9 cellular contexts compared by ENCODE assay signal in the genomic region with DNA sequence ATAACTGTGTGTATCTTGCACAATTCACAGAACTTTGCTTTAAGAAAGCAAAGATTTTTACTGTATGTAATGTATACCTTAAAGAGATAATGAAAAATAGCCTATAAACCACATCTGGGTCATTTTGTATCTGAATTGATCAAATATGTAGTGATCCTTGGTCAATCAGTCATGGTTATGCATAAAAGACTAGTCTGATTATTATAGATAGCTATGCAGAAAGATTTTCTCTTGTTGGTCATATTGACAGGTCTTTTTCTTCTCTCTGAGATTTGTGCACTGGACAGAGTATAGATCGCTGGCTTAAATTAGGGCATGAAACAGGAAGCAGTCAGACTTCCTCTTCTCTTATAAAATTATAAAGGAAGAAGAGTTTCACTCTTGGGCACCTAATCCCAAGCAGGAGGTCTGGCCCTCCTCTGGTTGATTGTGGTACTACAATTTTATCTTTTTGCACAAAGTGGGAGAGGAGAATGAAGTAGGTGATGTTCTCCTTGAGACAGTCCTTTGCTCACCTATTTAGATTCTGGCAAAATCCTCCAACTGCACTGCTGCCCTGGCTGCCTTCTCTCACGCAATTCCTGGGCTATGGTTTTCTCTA.
DNase-seq lines count a peak whose midpoint lies in the region; ATAC-seq and TF ChIP-seq lines count a peak whose summit lies in the region.
"Had no signal": no experiment of that assay in that cellular context is flagged by ENCODE, and none has a peak within 500 bp of the region (broad histone marks: within the 10 kb centered on the region; RNA-seq: fewer than 3 reads in every experiment).

No MANE protein-coding gene starts in this region.

- no peak overlapping the region for H3K4me3 Mint-ChIP-seq in activated T-helper 1 cell treated with anti-CD3 and anti-CD28 coated beads, Interleukin-12 subunit alpha, Interleukin-12 subunit beta, Interleukin-2, Interleukin-4 antibody, amounts not matched to agents 30 ng/mL and 10 ng/mL and 1 ng/mL, durations not matched to agents 14 hours and 24 hours and 36 hours

- no peaks in the 10 kb centered on the region for H3K9me3 ChIP-seq in SJCRH30 (replicated peaks)

- TF ChIP-seq CTCF in GM10248 (IDR thresholded peaks at IDR 0.05; ENCODE audit: control extremely low read depth, extremely low read depth, low read depth, missing control alignments): peak; percentile 56

- H3K27me3 Mint-ChIP-seq in activated T-helper 1 cell treated with anti-CD3 and anti-CD28 coated beads, Interleukin-12 subunit alpha, Interleukin-12 subunit beta, Interleukin-2, Interleukin-4 antibody, amounts not matched to agents 30 ng/mL and 10 ng/mL and 1 ng/mL, durations not matched to agents 14 hours and 24 hours and 36 hours (ENCODE audit: insufficient read depth): no peaks in the 10 kb centered on the region

- CTCF ChIA-PET in GM10248 (lab: Yijun Ruan, JAX): interaction anchor here (0.8 to 1.8 kb wide), 6 partner anchors 9 to 27 kb away, joined by 3 to 5 read pairs (median 4); no protein-coding TSS in a partner anchor

- H3K4me1 ChIP-seq in SJCRH30: peaks cover 5% of the 10 kb centered on the region

- no peaks in the 10 kb centered on the region for H3K36me3 ChIP-seq in SJCRH30

- no peaks in the 10 kb centered on the region for H3K9me3 Mint-ChIP-seq in activated T-helper 1 cell treated with anti-CD3 and anti-CD28 coated beads, Interleukin-12 subunit alpha, Interleukin-12 subunit beta, Interleukin-2, Interleukin-4 antibody, amounts not matched to agents 30 ng/mL and 10 ng/mL and 1 ng/mL, durations not matched to agents 14 hours and 24 hours and 36 hours
- H3K9me3 Mint-ChIP-seq: activated naive CD4-positive, alpha-beta T cell treated with anti-CD3 and anti-CD28 coated beads, Interleukin-2, amount 50 U/mL, for 72 hours had no signal

- ATAC-seq in GM21381 (IDR thresholded peaks at IDR 0.05; ENCODE audit: unreplicated experiment): peak; percentile 82
- ATAC-seq in HG03558 (IDR thresholded peaks at IDR 0.05; ENCODE audit: extremely low read depth, unreplicated experiment): peak; percentile 46

- POLR2A ChIA-PET in GM10248 (lab: Yijun Ruan, JAX): no interaction called here

- DNase-seq in GM10248 (ENCODE audit: extremely low spot score) (peak; percentile 17), SJCRH30 (peak; percentile 26 to 73), fibroblast of gingiva (ENCODE audit: low read depth) (peak; percentile 15), pons (ENCODE audit: low spot score) (peak; percentile 45), SHP77 treated with DMSO at 0.1 percent for 48 hours (lab: John Stamatoyannopoulos, UW) (no peak)
- no peak for DNase-seq in activated T-helper 1 cell treated with anti-CD3 and anti-CD28 coated beads, Interleukin-12 subunit alpha, Interleukin-12 subunit beta, Interleukin-2, Interleukin-4 antibody, amounts not matched to agents 30 ng/mL and 10 ng/mL and 1 ng/mL, durations not matched to agents 14 hours and 24 hours and 36 hours (ENCODE audit: low spot score)

- H3K27ac Mint-ChIP-seq in activated T-helper 1 cell treated with anti-CD3 and anti-CD28 coated beads, Interleukin-12 subunit alpha, Interleukin-12 subunit beta, Interleukin-2, Interleukin-4 antibody, amounts not matched to agents 30 ng/mL and 10 ng/mL and 1 ng/mL, durations not matched to agents 14 hours and 24 hours and 36 hours: no peak overlapping the region
- H3K27ac Mint-ChIP-seq: activated naive CD4-positive, alpha-beta T cell treated with anti-CD3 and anti-CD28 coated beads, Interleukin-2, amount 50 U/mL, for 72 hours had no signal

- H3K4me3 ChIP-seq in SJCRH30: no peak overlapping the region

- no peaks in the 10 kb centered on the region for H3K27me3 ChIP-seq in SJCRH30

- peak overlapping the region; percentile 9; the same call in 1 of the 2 replicates for H3K27ac ChIP-seq in SJCRH30

- intact Hi-C loops in activated T-helper 1 cell treated with anti-CD3 and anti-CD28 coated beads, Interleukin-12 subunit alpha, Interleukin-12 subunit beta, Interleukin-2, Interleukin-4 antibody, amounts not matched to agents 30 ng/mL and 10 ng/mL and 1 ng/mL, durations not matched to agents 14 hours and 24 hours and 36 hours (cut with micrococcal nuclease): loop anchor here (1.0 kb wide), 1 partner anchor 281 kb away; no protein-coding TSS in a partner anchor

- H3K4me1 Mint-ChIP-seq in activated T-helper 1 cell treated with anti-CD3 and anti-CD28 coated beads, Interleukin-12 subunit alpha, Interleukin-12 subunit beta, Interleukin-2, Interleukin-4 antibody, amounts not matched to agents 30 ng/mL and 10 ng/mL and 1 ng/mL, durations not matched to agents 14 hours and 24 hours and 36 hours (ENCODE audit: low read depth): no peaks in the 10 kb centered on the region

- no peaks in the 10 kb centered on the region for H3K36me3 Mint-ChIP-seq in activated T-helper 1 cell treated with anti-CD3 and anti-CD28 coated beads, Interleukin-12 subunit alpha, Interleukin-12 subunit beta, Interleukin-2, Interleukin-4 antibody, amounts not matched to agents 30 ng/mL and 10 ng/mL and 1 ng/mL, durations not matched to agents 14 hours and 24 hours and 36 hours (ENCODE audit: low read depth)
- H3K36me3 Mint-ChIP-seq: activated naive CD4-positive, alpha-beta T cell treated with anti-CD3 and anti-CD28 coated beads, Interleukin-2, amount 50 U/mL, for 72 hours had no signal

Comparison
In these comparisons a context has a peak if more than half of its experiments do, and no peak if none do; other contexts are left out.
1. DNase-seq: peak in GM10248 (single experiment), SJCRH30 (2 of 2), fibroblast of gingiva (single experiment) and pons (single experiment); none in SHP77 treated with DMSO at 0.1 percent for 48 hours (single experiment) and activated T-helper 1 cell treated with anti-CD3 and anti-CD28 coated beads, Interleukin-12 subunit alpha, Interleukin-12 subunit beta, Interleukin-2, Interleukin-4 antibody, amounts not matched to agents 30 ng/mL and 10 ng/mL and 1 ng/mL, durations not matched to agents 14 hours and 24 hours and 36 hours (single experiment).